25 cellular contexts compared by ENCODE assay signal in genomic region chr5:120657083-120657482, GRCh38.
"Had no signal": no experiment of that assay in that cellular context is flagged by ENCODE, and none has a peak within 500 bp of the region (broad histone marks: within the 10 kb centered on the region; RNA-seq: fewer than 3 reads in every experiment).

No MANE protein-coding gene starts in this region.

- H3K4me1 ChIP-seq: gastrocnemius medialis, heart right ventricle, right atrium auricular region, sigmoid colon, testis, tibial nerve, upper lobe of right lung, vagina had no signal

- FAIRE-seq: keratinocyte had no signal

- DNase-seq: effector CD4-positive, alpha-beta T cell; gastrocnemius medialis; heart right ventricle; immature natural killer cell; left cardiac atrium; left ventricle myocardium superior; mucosa of descending colon; naive thymus-derived CD8-positive, alpha-beta T cell; posterior cingulate gyrus; sigmoid colon; stimulated activated CD4-positive, alpha-beta T cell treated with anti-CD3 and anti-CD28 coated beads, Interleukin-2, amount 100 ng/mL, for 24 hours; stimulated activated CD4-positive, alpha-beta T cell treated with anti-CD3 and anti-CD28 coated beads, Interleukin-4, amount 100 ng/mL, for 4 hours; stimulated activated naive B cell treated with anti-CD40 and anti-IgM and Interleukin-4, amounts not matched to agents 10 μg/mL and 1 μg/mL and 100 μg/mL, for 72 hours; stimulated activated naive CD8-positive, alpha-beta T cell treated with anti-CD3 and anti-CD28 coated beads, Interleukin-15, amount 100 ng/mL, for 72 hours; testis; upper lobe of right lung had no signal

- H3K27ac ChIP-seq: coronary artery, gastrocnemius medialis, heart right ventricle, neutrophil, right atrium auricular region, sigmoid colon, skin epidermis, testis, tibial nerve, upper lobe of right lung, vagina had no signal

- H3K9me3 ChIP-seq: gastrocnemius medialis, heart right ventricle, mucosa of descending colon, neutrophil, right atrium auricular region, sigmoid colon, testis, tibial nerve, upper lobe of right lung, vagina had no signal

- ATAC-seq: esophagus mucosa; gastrocnemius medialis; heart right ventricle; left cardiac atrium; left ventricle myocardium superior; mucosa of descending colon; naive thymus-derived CD8-positive, alpha-beta T cell; stimulated activated naive B cell treated with anti-CD40 and anti-IgM and Interleukin-4, amounts not matched to agents 10 μg/mL and 1 μg/mL and 100 μg/mL, for 72 hours; stimulated activated naive CD8-positive, alpha-beta T cell treated with anti-CD3 and anti-CD28 coated beads, Interleukin-15, amount 100 ng/mL, for 72 hours; upper lobe of right lung had no signal

- H3K27me3 ChIP-seq: gastrocnemius medialis, heart right ventricle, neutrophil, right atrium auricular region, sigmoid colon, testis, tibial nerve, upper lobe of right lung, vagina had no signal

- H3K4me3 ChIP-seq: coronary artery, gastrocnemius medialis, heart right ventricle, lung, mucosa of descending colon, right atrium auricular region, sigmoid colon, skin epidermis, testis, tibial nerve, upper lobe of right lung, vagina had no signal

- H3K36me3 ChIP-seq: gastrocnemius medialis, heart right ventricle, neutrophil, right atrium auricular region, sigmoid colon, tibial nerve, upper lobe of right lung, vagina had no signal
